ENCODE assay signal across 8 cellular contexts in the genomic region with DNA sequence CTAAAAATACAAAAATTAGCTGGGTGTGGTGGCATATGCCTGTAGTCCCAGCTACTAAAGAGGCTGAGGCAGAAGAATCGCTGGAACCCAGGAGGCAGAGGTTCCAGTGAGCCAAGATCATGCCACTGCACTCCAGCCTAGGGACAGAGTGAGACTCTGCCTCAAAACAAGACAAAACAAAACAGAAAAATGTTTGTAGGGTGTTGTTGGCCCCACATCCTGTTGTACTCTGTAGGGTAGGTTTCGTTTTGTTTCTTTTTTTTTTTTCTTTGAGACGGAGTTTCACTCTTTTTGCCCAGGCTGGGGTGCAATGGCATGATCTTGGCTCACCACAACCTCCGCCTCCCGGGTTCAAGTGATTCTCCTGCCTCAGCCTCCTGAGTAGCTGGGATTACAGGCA. TPM values are rescaled to one million over a fixed set of nuclear protein-coding genes. Genes with fewer than 3 reads are reported as not detected.
A peak's percentile ranks its signal among the peaks of the same experiment; 100 is the strongest.
DNase-seq lines count a peak whose midpoint lies in the region; ATAC-seq, FAIRE-seq and TF ChIP-seq lines count a peak whose summit lies in the region.
"Not testable (repeated sequence)": the region's sequence is repeated elsewhere in the genome, so short reads cannot be mapped to it uniquely, and the experiment has no call there.

No MANE protein-coding gene starts in this region.

- not testable (repeated sequence) for H3K27me3 Mint-ChIP-seq in activated CD4-positive, alpha-beta memory T cell treated with anti-CD3 and anti-CD28 coated beads, Interleukin-2, amount 10 ng/mL, durations not matched to agents 7 days and 5 days; stimulated activated naive CD8-positive, alpha-beta T cell treated with anti-CD3 and anti-CD28 coated beads, Interleukin-15, amount 100 ng/mL, for 72 hours

- DNase-seq in activated CD4-positive, alpha-beta memory T cell treated with anti-CD3 and anti-CD28 coated beads, Interleukin-2, amount 10 ng/mL, durations not matched to agents 7 days and 5 days = peak; percentile 56
- DNase-seq in GM12878 (ENCODE audit: low read depth, low spot score) = not testable (repeated sequence)
- peak in 1 of 2 donors; percentile 14 for DNase-seq in stimulated activated naive CD8-positive, alpha-beta T cell treated with anti-CD3 and anti-CD28 coated beads, Interleukin-15, amount 100 ng/mL, for 72 hours

- H3K4me1 Mint-ChIP-seq in activated CD4-positive, alpha-beta memory T cell treated with anti-CD3 and anti-CD28 coated beads, Interleukin-2, amount 10 ng/mL, durations not matched to agents 7 days and 5 days = peaks cover 52% of the 10 kb centered on the region
- H3K4me1 Mint-ChIP-seq in stimulated activated naive CD8-positive, alpha-beta T cell treated with anti-CD3 and anti-CD28 coated beads, Interleukin-15, amount 100 ng/mL, for 72 hours = peaks cover 42% of the 10 kb centered on the region

- not testable (repeated sequence) for H3K27me3 ChIP-seq in GM12878 (replicated peaks in 1 of 2; ENCODE audit: control insufficient read depth in 2 of 2, insufficient read depth in 2 of 2, low read length in 1 of 2)

- POLR2A ChIA-PET in activated CD4-positive, alpha-beta memory T cell treated with anti-CD3 and anti-CD28 coated beads, Interleukin-2, amount 10 ng/mL, durations not matched to agents 7 days and 5 days (lab: Charles Lee) = interaction anchor here (1.1 to 13.5 kb wide), 3 partner anchors 9 to 34 kb away, joined by 3 to 391 read pairs (median 4); a partner anchor contains a TSS
- POLR2A ChIA-PET in GM12878 (lab: Charles Lee) = interaction anchor here (0.7 to 1.3 kb wide), 2 partner anchors 9 to 212 kb away, joined by 3 to 4 read pairs; no protein-coding TSS in a partner anchor

- CTCF ChIA-PET in activated CD4-positive, alpha-beta memory T cell treated with anti-CD3 and anti-CD28 coated beads, Interleukin-2, amount 10 ng/mL, durations not matched to agents 7 days and 5 days (lab: Charles Lee) = interaction anchor here (0.7 to 3.1 kb wide), 11 partner anchors 16 to 174 kb away, joined by 3 to 18 read pairs (median 6); a partner anchor contains a TSS
- CTCF ChIA-PET in GM12878 (lab: Yijun Ruan, JAX) = interaction anchor here (0.6 to 1.2 kb wide), 5 partner anchors 23 to 228 kb away, joined by 3 to 5 read pairs (median 3); no protein-coding TSS in a partner anchor

- BruUV-seq in GM12878 (replicated peaks; lab: Mats Ljungman, UMichigan) = not testable (repeated sequence)

- 40% methylated on average over 5 of the region's 5 CpGs for WGBS in GM12878 (ENCODE audit: insufficient coverage, insufficient replicate concordance, low lambda C conversion rate, missing lambda C conversion rate)

- in situ Hi-C loops in GM12878 (cut with MboI) = not testable (repeated sequence)

- peak overlapping the region; percentile 67 for H3K27ac ChIP-seq in GM12878 (ENCODE audit: control insufficient read depth, insufficient read depth)

- RAD21 ChIA-PET in GM12878 (lab: Charles Lee; ENCODE audit: unreplicated experiment) = interaction anchor here (1.5 kb wide), 1 partner anchor 30 kb away, joined by 5 read pairs; no protein-coding TSS in a partner anchor

- SMC1A ChIA-PET in GM12878 (lab: Charles Lee; ENCODE audit: uncharacterized antibody, unreplicated experiment) = interaction anchor here (0.7 to 1.2 kb wide), 2 partner anchors 22 to 231 kb away, joined by 3 read pairs; no protein-coding TSS in a partner anchor

- peak overlapping the region; percentile 21 for H3K4me2 ChIP-seq in GM12878 (ENCODE audit: control insufficient read depth, insufficient read depth)

- H2AFZ ChIP-seq in GM12878 (ENCODE audit: control insufficient read depth, low read depth, low read length) = not testable (repeated sequence)

- H3K9me3 Mint-ChIP-seq in activated CD4-positive, alpha-beta memory T cell treated with anti-CD3 and anti-CD28 coated beads, Interleukin-2, amount 10 ng/mL, durations not matched to agents 7 days and 5 days; stimulated activated naive CD8-positive, alpha-beta T cell treated with anti-CD3 and anti-CD28 coated beads, Interleukin-15, amount 100 ng/mL, for 72 hours: not testable (repeated sequence)

- TF ChIP-seq POLR2A in GM12878 (IDR thresholded peaks at IDR 0.05; ENCODE audit: low read depth, low read length) = not testable (repeated sequence)

- not testable (repeated sequence) for H3K79me2 ChIP-seq in GM12878 (ENCODE audit: control insufficient read depth, insufficient read depth, low read length)

- H3K4me3 Mint-ChIP-seq in activated CD4-positive, alpha-beta memory T cell treated with anti-CD3 and anti-CD28 coated beads, Interleukin-2, amount 10 ng/mL, durations not matched to agents 7 days and 5 days = peak overlapping the region; percentile 55
- H3K4me3 Mint-ChIP-seq in stimulated activated naive CD8-positive, alpha-beta T cell treated with anti-CD3 and anti-CD28 coated beads, Interleukin-15, amount 100 ng/mL, for 72 hours = peak overlapping the region; percentile 45 to 62

- H3K4me1 ChIP-seq in GM12878 (ENCODE audit: control insufficient read depth, insufficient read depth, low read length) = not testable (repeated sequence)

- not testable (repeated sequence) for H3K9me3 ChIP-seq in GM12878 (replicated peaks; ENCODE audit: control insufficient read depth, insufficient read depth, low read length)

- not testable (repeated sequence) for TF ChIP-seq EP300 in GM12878 (IDR thresholded peaks at IDR 0.05; ENCODE audit: borderline replicate concordance in 1 of 2, control insufficient read depth in 1 of 2, low read depth in 2 of 2, low read length in 2 of 2)

- peak overlapping the region; percentile 93 for H3K27ac Mint-ChIP-seq in activated CD4-positive, alpha-beta memory T cell treated with anti-CD3 and anti-CD28 coated beads, Interleukin-2, amount 10 ng/mL, durations not matched to agents 7 days and 5 days
- peak overlapping the region; percentile 85 to 96 for H3K27ac Mint-ChIP-seq in stimulated activated naive CD8-positive, alpha-beta T cell treated with anti-CD3 and anti-CD28 coated beads, Interleukin-15, amount 100 ng/mL, for 72 hours

- not testable (repeated sequence) for H3K4me3 ChIP-seq in GM12878

- not testable (repeated sequence) for H3K36me3 ChIP-seq in GM12878 (ENCODE audit: control insufficient read depth in 2 of 2, insufficient read depth in 2 of 2, low read length in 1 of 2)

- H3K36me3 Mint-ChIP-seq in activated CD4-positive, alpha-beta memory T cell treated with anti-CD3 and anti-CD28 coated beads, Interleukin-2, amount 10 ng/mL, durations not matched to agents 7 days and 5 days (ENCODE audit: low read depth) = not testable (repeated sequence)

- FAIRE-seq in GM12878 (lab: Jason Lieb, UNC) = peak; percentile 57

- ATAC-seq in GM18502 (IDR thresholded peaks at IDR 0.05; ENCODE audit: poor library complexity, unreplicated experiment) = peak; percentile 88
- peak; percentile 94 for ATAC-seq in GM19351 (IDR thresholded peaks at IDR 0.05; ENCODE audit: unreplicated experiment)
- peak; percentile 95 for ATAC-seq in GM21619 (IDR thresholded peaks at IDR 0.05; ENCODE audit: unreplicated experiment)
- peak; percentile 96 for ATAC-seq in HG02973 (IDR thresholded peaks at IDR 0.05; ENCODE audit: unreplicated experiment)
- ATAC-seq in HG03460 (IDR thresholded peaks at IDR 0.05; ENCODE audit: unreplicated experiment) = peak; percentile 80
- peak; percentile 96 for ATAC-seq in GM12878
- ATAC-seq in stimulated activated naive CD8-positive, alpha-beta T cell treated with anti-CD3 and anti-CD28 coated beads, Interleukin-15, amount 100 ng/mL, for 72 hours = peak; percentile 97

- intact Hi-C loops in GM12878 (cut with micrococcal nuclease; ENCODE audit: unreplicated experiment) = not testable (repeated sequence)

- H3K9ac ChIP-seq in GM12878 (ENCODE audit: control insufficient read depth, insufficient read depth, low read length) = not testable (repeated sequence)

- TF ChIP-seq CTCF in GM12878 (IDR thresholded peaks at IDR 0.05 in 2 of 3, conservative IDR thresholded peaks at IDR 0.05 in 1 of 3; ENCODE audit: control insufficient read depth in 2 of 3, extremely low read depth in 1 of 3, insufficient read depth in 1 of 3, low read depth in 3 of 3, low read length in 3 of 3) = not testable (repeated sequence)

- H4K20me1 ChIP-seq in GM12878 (ENCODE audit: control insufficient read depth, insufficient read depth) = not testable (repeated sequence)

- not testable (repeated sequence) for TF ChIP-seq RAD21 in GM12878 (IDR thresholded peaks at IDR 0.05; ENCODE audit: insufficient read depth, low read depth, low read length)

TF ChIP-seq in GM12878, 131 proteins besides CTCF, POLR2A, EP300 and RAD21 (continues in another document):
- TF ChIP-seq ZNF384 (IDR thresholded peaks at IDR 0.05; ENCODE audit: borderline replicate concordance, low read depth, low read length) = peak; percentile 60; the same call in 1 of the 2 replicates

RNA-seq across cellular contexts. Expression of a gene that starts 25.7 kb away (rescaled TPM):
- 1,000 to 10,000 TPM; 1,570 to 1,577 TPM for total RNA-seq in activated CD4-positive, alpha-beta memory T cell treated with anti-CD3 and anti-CD28 coated beads, Interleukin-2, amount 10 ng/mL, durations not matched to agents 7 days and 5 days
- total RNA-seq in GM12878 (2013; cell fraction: nucleolus; rRNA removed) = 799 and 807 TPM in 2 replicates
- total RNA-seq in GM12878 (2014; rRNA removed) (2,142 and 2,298 TPM in 2 replicates), GM12878 (2014; rRNA removed; fragmentation: Illumina TruSeq; extraction: Trizol) (2,450 and 2,735 TPM in 2 replicates), GM12878 (2021) (1,578 and 1,698 TPM in 2 replicates)
- 729 TPM for polyA plus RNA-seq in GM12878 (2011; ENCODE audit: low read depth)
- polyA plus RNA-seq in GM12878 (2011; rRNA removed) (2,716 and 3,205 TPM in 2 replicates), GM12878 (2014; fragmentation: Illumina TruSeq; extraction: Trizol) (2,458 and 3,035 TPM in 2 replicates), GM12878 (2014; fragmentation: Nextera tagmentation; extraction: Ambion mirVana) (1,000 to 10,000 TPM; 1,190 to 1,772 TPM), GM12878 (2014; rRNA removed) (1,683 and 2,365 TPM in 2 replicates), GM12878 (2016; fragmentation: Nextera tagmentation; extraction: Ambion mirVana) (1,000 to 10,000 TPM; 1,900 to 1,949 TPM)
- polyA plus RNA-seq in GM12878 (2011; cell fraction: cytosol; rRNA removed) = 2,085 and 3,267 TPM in 2 replicates
- 2,060 and 2,197 TPM in 2 replicates for polyA plus RNA-seq in GM12878 (2011; cell fraction: nucleus; rRNA removed)
- 1,101 and 1,128 TPM in 2 replicates for polyA plus RNA-seq in GM12878 (2012)
- 3,706 and 4,126 TPM in 2 replicates for polyA minus RNA-seq in GM12878 (2011; rRNA and poly(A)+ RNA removed)
- 616 and 823 TPM in 2 replicates for polyA minus RNA-seq in GM12878 (2011; cell fraction: cytosol; rRNA and poly(A)+ RNA removed)
- 785 and 1,054 TPM in 2 replicates for polyA minus RNA-seq in GM12878 (2011; cell fraction: nucleus; rRNA and poly(A)+ RNA removed)
